ENCODE assay signal across 8 cellular contexts in genomic region chr5:115169392-115170127, GRCh38. TPM values are rescaled to one million over a fixed set of nuclear protein-coding genes. Genes with fewer than 3 reads are reported as not detected.
DNase-seq lines count a peak whose midpoint lies in the region; ATAC-seq and TF ChIP-seq lines count a peak whose summit lies in the region.

Gene TRIM36 (minus strand): TSS chr5:115169908. CDS start chr5:115169634, 274 bp downstream.

- H3K27me3 ChIP-seq in PC-9 (ENCODE audit: insufficient read depth, low read depth) (peaks cover 5% of the 10 kb centered on the region; the same call in 1 of the 2 replicates), esophagus squamous epithelium (peaks cover 0 to 97% (median 3%) of the 10 kb centered on the region in 4 donors)

- CTCF ChIA-PET in PC-9 (lab: Charles Lee) = no interaction called here

- no peaks in the 10 kb centered on the region for H3F3A ChIP-seq in PC-9 (ENCODE audit: insufficient read depth, low read depth)

- no peaks in the 10 kb centered on the region for H3K4me1 ChIP-seq in PC-9 (replicated peaks; ENCODE audit: insufficient read depth)
- H3K4me1 ChIP-seq in esophagus squamous epithelium = peaks cover 13 to 28% (median 14%) of the 10 kb centered on the region in 3 donors

- H3K27ac Mint-ChIP-seq in naive B cell = peak within 1 kb of the TSS in 5 of 6 donors; percentile 78 to 96 (median 85)

- peak within 1 kb of the TSS; percentile 90 for H3K4me2 ChIP-seq in PC-9

- peaks cover 11 to 30% (median 26%) of the 10 kb centered on the region in 7 donors for H3K9me3 Mint-ChIP-seq in naive B cell

- ATAC-seq in GM21717 (IDR thresholded peaks at IDR 0.05; ENCODE audit: unreplicated experiment) (peak; percentile 99), naive B cell (ENCODE audit: low read depth in 2 of 2) (peak; percentile 91 to 93)

- no CpG with 5 or more reads among the region's 77 CpGs for WGBS in esophagus squamous epithelium, 2 donors

- no TSS peak for BruUV-seq in PC-9 (replicated peaks; lab: Mats Ljungman, UMichigan)

- TF ChIP-seq POLR2A in esophagus squamous epithelium (IDR thresholded peaks at IDR 0.05) = peak in 3 of 4 donors; percentile 41 to 83 (median 51)

- peak within 1 kb of the TSS; percentile 98 for H2AFZ ChIP-seq in PC-9

- H3K27ac ChIP-seq in PC-9 (no peak within 1 kb of the TSS), esophagus squamous epithelium (peak within 1 kb of the TSS in 3 of 4 donors; percentile 30 to 56 (median 36))

- H3K4me3 ChIP-seq in PC-9 (peak within 1 kb of the TSS; percentile 81), esophagus squamous epithelium (peak within 1 kb of the TSS; percentile 49 to 84 (median 64))

- peak within 1 kb of the TSS; percentile 83 to 92 (median 86) for H3K4me3 Mint-ChIP-seq in naive B cell

- TF ChIP-seq CTCF in PC-9 (conservative IDR thresholded peaks at IDR 0.05) (no peak), esophagus squamous epithelium (IDR thresholded peaks at IDR 0.05) (peak in 1 of 6 experiments; percentile 15)

- no peak for TF ChIP-seq EP300 in Ishikawa (IDR thresholded peaks at IDR 0.05; ENCODE audit: borderline replicate concordance)

- H4K20me1 ChIP-seq in PC-9 (ENCODE audit: insufficient read depth) = no peaks in the 10 kb centered on the region

- intact Hi-C loops in PC-9 (cut with micrococcal nuclease; ENCODE audit: unreplicated experiment) (no loop called here), esophagus squamous epithelium (cut with DNase I) (no loop called here)

- peaks cover 12 to 15% of the 10 kb centered on the region in 2 donors for H3K36me3 Mint-ChIP-seq in naive B cell

- no peaks in the 10 kb centered on the region for H3K9me3 ChIP-seq in PC-9 (ENCODE audit: insufficient read depth, low read depth)
- H3K9me3 ChIP-seq in esophagus squamous epithelium = peaks cover 0 to 4% (median 0%) of the 10 kb centered on the region in 3 donors

- DNase-seq in DMS53 treated with DMSO at 0.1 percent for 48 hours (lab: John Stamatoyannopoulos, UW; ENCODE audit: unreplicated experiment) (peak; percentile 94), PC-9 (peak; percentile 80 to 96), esophagus squamous epithelium (lab: John Stamatoyannopoulos, UW) (peak; percentile 59), naive B cell (peak; percentile 91)
- DNase-seq in activated T-cell treated with anti-CD3 and anti-CD28 coated beads, Interleukin-2, amount 50 U/mL, for 48 hours = peak; percentile 95 to 97
- DNase-seq in stimulated activated CD8-positive, alpha-beta memory T cell treated with anti-CD3 and anti-CD28 coated beads, Interleukin-7, amount 100 ng/mL, for 48 hours (ENCODE audit: extremely low read depth in 1 of 2, low read depth in 1 of 2) = peak; percentile 81 to 83

- no peaks in the 10 kb centered on the region for H3K36me3 ChIP-seq in PC-9 (ENCODE audit: low read depth)
- no peaks in the 10 kb centered on the region for H3K36me3 ChIP-seq in esophagus squamous epithelium

- H3K9me2 ChIP-seq in PC-9 (ENCODE audit: insufficient read depth) = no peaks in the 10 kb centered on the region

- peaks cover 40 to 86% (median 41%) of the 10 kb centered on the region in 3 donors for H3K27me3 Mint-ChIP-seq in naive B cell

- TF ChIP-seq RAD21 in Ishikawa (IDR thresholded peaks at IDR 0.05; ENCODE audit: low read depth) = peak; percentile 18; the same call in 1 of the 2 replicates

- no peaks in the 10 kb centered on the region for H3K79me2 ChIP-seq in PC-9 (ENCODE audit: low read depth)

- peaks cover 4 to 18% (median 9%) of the 10 kb centered on the region in 3 donors for H3K4me1 Mint-ChIP-seq in naive B cell

- POLR2A ChIA-PET in PC-9 (lab: Charles Lee; ENCODE audit: unreplicated experiment) = no interaction called here

TF ChIP-seq in Ishikawa, 13 proteins besides CTCF, POLR2A, EP300 and RAD21:
- TF ChIP-seq TAF1 (IDR thresholded peaks at IDR 0.05; ENCODE audit: low read depth) (peak; percentile 93), CREB1 (IDR thresholded peaks at IDR 0.05; ENCODE audit: low read depth) (no peak), TEAD4 (IDR thresholded peaks at IDR 0.05) (no peak; the same call in 1 of the 2 replicates), YY1 (IDR thresholded peaks at IDR 0.05; ENCODE audit: low read depth) (peak; percentile 54), TCF12 (IDR thresholded peaks at IDR 0.05; ENCODE audit: low read depth) (peak; percentile 44; the same call in 1 of the 2 replicates), CEBPB (IDR thresholded peaks at IDR 0.05) (no peak), FOXM1 (IDR thresholded peaks at IDR 0.05; ENCODE audit: borderline replicate concordance, low read depth) (peak; percentile 30; the same call in 1 of the 2 replicates), ZBTB7A (IDR thresholded peaks at IDR 0.05; ENCODE audit: low read depth) (no peak), NFIC (IDR thresholded peaks at IDR 0.05) (no peak), EGR1 (IDR thresholded peaks at IDR 0.05) (peak; percentile 88)
- TF ChIP-seq, protein P1, sequence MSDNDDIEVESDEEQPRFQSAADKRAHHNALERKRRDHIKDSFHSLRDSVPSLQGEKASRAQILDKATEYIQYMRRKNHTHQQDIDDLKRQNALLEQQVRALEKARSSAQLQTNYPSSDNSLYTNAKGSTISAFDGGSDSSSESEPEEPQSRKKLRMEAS (IDR thresholded peaks at IDR 0.05) = peak; percentile 88
- TF ChIP-seq, protein P2, sequence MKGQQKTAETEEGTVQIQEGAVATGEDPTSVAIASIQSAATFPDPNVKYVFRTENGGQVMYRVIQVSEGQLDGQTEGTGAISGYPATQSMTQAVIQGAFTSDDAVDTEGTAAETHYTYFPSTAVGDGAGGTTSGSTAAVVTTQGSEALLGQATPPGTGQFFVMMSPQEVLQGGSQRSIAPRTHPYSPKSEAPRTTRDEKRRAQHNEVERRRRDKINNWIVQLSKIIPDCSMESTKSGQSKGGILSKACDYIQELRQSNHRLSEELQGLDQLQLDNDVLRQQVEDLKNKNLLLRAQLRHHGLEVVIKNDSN (IDR thresholded peaks at IDR 0.05) = no peak
- TF ChIP-seq, protein P3, sequence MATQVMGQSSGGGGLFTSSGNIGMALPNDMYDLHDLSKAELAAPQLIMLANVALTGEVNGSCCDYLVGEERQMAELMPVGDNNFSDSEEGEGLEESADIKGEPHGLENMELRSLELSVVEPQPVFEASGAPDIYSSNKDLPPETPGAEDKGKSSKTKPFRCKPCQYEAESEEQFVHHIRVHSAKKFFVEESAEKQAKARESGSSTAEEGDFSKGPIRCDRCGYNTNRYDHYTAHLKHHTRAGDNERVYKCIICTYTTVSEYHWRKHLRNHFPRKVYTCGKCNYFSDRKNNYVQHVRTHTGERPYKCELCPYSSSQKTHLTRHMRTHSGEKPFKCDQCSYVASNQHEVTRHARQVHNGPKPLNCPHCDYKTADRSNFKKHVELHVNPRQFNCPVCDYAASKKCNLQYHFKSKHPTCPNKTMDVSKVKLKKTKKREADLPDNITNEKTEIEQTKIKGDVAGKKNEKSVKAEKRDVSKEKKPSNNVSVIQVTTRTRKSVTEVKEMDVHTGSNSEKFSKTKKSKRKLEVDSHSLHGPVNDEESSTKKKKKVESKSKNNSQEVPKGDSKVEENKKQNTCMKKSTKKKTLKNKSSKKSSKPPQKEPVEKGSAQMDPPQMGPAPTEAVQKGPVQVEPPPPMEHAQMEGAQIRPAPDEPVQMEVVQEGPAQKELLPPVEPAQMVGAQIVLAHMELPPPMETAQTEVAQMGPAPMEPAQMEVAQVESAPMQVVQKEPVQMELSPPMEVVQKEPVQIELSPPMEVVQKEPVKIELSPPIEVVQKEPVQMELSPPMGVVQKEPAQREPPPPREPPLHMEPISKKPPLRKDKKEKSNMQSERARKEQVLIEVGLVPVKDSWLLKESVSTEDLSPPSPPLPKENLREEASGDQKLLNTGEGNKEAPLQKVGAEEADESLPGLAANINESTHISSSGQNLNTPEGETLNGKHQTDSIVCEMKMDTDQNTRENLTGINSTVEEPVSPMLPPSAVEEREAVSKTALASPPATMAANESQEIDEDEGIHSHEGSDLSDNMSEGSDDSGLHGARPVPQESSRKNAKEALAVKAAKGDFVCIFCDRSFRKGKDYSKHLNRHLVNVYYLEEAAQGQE (IDR thresholded peaks at IDR 0.05; ENCODE audit: low read depth) = no peak

RNA-seq across cellular contexts. Expression of gene TRIM36, which starts in this region (rescaled TPM):
- total RNA-seq in PC-9 (2021) = 0.15 and 0.22 TPM in 2 replicates
- under 1 TPM in 3 of 4 donors, not detected in 1; 0.40 to 0.76 (median 0.47) TPM for total RNA-seq in esophagus squamous epithelium
- under 1 TPM in 1 of 6 donors, not detected in 5; 0.45 TPM for polyA plus RNA-seq in naive B cell (ENCODE audit: low read depth in 6 of 6)

Comparison
In these comparisons a context has a peak if more than half of its experiments do, and no peak if none do; other contexts are left out.
1. Peak in DNase-seq, H3K4me3 ChIP-seq and H3K4me2 ChIP-seq in PC-9; RNA of the gene not detected or under 1 TPM.
2. Peak in DNase-seq, H3K4me3 ChIP-seq and H3K27ac ChIP-seq in esophagus squamous epithelium; RNA of the gene not detected or under 1 TPM.
3. Peak in DNase-seq and ATAC-seq in naive B cell; RNA of the gene not detected or under 1 TPM.